ENCODE assay signal across 1 cellular context in genomic region chr1:15941044-15941840, GRCh38.
TF ChIP-seq lines count a peak whose summit lies in the region.

No MANE protein-coding gene starts in this region.

TF ChIP-seq in GM12878, 131 proteins besides CTCF, POLR2A, EP300 and RAD21:
- TF ChIP-seq PML (IDR thresholded peaks at IDR 0.05; ENCODE audit: low read length): peak; percentile 33; the same call in 1 of the 2 replicates
- no peak for TF ChIP-seq SKIL (IDR thresholded peaks at IDR 0.05; ENCODE audit: low read depth, poor library complexity, severe bottlenecking)
- peak; percentile 8; the same call in 1 of the 2 replicates for TF ChIP-seq POLR2AphosphoS5 (IDR thresholded peaks at IDR 0.05; ENCODE audit: low read length)
- no peak for TF ChIP-seq SUZ12 (IDR thresholded peaks at IDR 0.05; ENCODE audit: unreplicated experiment)
- TF ChIP-seq ESRRA (IDR thresholded peaks at IDR 0.05; ENCODE audit: low read length): no peak
